In genomic region chr6:68082086-68082485, GRCh38 we compare ENCODE assay signal across 16 cellular contexts.
"Had no signal": no experiment of that assay in that cellular context is flagged by ENCODE, and none has a peak within 500 bp of the region (broad histone marks: within the 10 kb centered on the region; RNA-seq: fewer than 3 reads in every experiment).

No MANE protein-coding gene starts in this region.

- H3K27me3 ChIP-seq: adrenal gland, cardiac muscle cell, foreskin keratinocyte, tibial nerve had no signal

- H3K4me3 ChIP-seq: adrenal gland, cardiac muscle cell, left ventricle myocardium inferior, tibial nerve had no signal

- ATAC-seq: activated CD4-positive, alpha-beta T cell treated with anti-CD3 and anti-CD28 coated beads for 36 hours; activated naive CD4-positive, alpha-beta T cell treated with anti-CD3 and anti-CD28 coated beads, Interleukin-2, amount 50 U/mL, for 72 hours; foreskin keratinocyte; stimulated activated naive CD8-positive, alpha-beta T cell treated with anti-CD3 and anti-CD28 coated beads, Interleukin-15, Interleukin-2, amounts not matched to agents 100 U/mL and 50 U/mL, for 24 hours had no signal

- DNase-seq: activated CD4-positive, alpha-beta memory T cell treated with anti-CD3 and anti-CD28 coated beads for 36 hours; activated CD4-positive, alpha-beta T cell treated with anti-CD3 and anti-CD28 coated beads for 36 hours; activated gamma-delta T cell treated with Interleukin-2 at 50 U/mL for 16 hours; activated T-cell treated with anti-CD3 and anti-CD28 coated beads for 4 hours; adrenal gland; dermis blood vessel endothelial cell; effector memory CD4-positive, alpha-beta T cell; foreskin keratinocyte; hypothalamus; kidney; left ventricle myocardium inferior; mammary epithelial cell; stimulated activated naive CD8-positive, alpha-beta T cell treated with anti-CD3 and anti-CD28 coated beads, Interleukin-15, Interleukin-2, amounts not matched to agents 100 U/mL and 50 U/mL, for 24 hours had no signal

- H3K4me1 ChIP-seq: adrenal gland, foreskin keratinocyte, left ventricle myocardium inferior, tibial nerve had no signal

- H3K9me3 ChIP-seq: adrenal gland, tibial nerve had no signal

- H3K36me3 ChIP-seq: adrenal gland, cardiac muscle cell, left ventricle myocardium inferior, tibial nerve had no signal

- H3K27ac ChIP-seq: adrenal gland, cardiac muscle cell, foreskin keratinocyte, left ventricle myocardium inferior, tibial nerve had no signal
